Comparison of ENCODE assay signal across 8 cellular contexts in the genomic region with DNA sequence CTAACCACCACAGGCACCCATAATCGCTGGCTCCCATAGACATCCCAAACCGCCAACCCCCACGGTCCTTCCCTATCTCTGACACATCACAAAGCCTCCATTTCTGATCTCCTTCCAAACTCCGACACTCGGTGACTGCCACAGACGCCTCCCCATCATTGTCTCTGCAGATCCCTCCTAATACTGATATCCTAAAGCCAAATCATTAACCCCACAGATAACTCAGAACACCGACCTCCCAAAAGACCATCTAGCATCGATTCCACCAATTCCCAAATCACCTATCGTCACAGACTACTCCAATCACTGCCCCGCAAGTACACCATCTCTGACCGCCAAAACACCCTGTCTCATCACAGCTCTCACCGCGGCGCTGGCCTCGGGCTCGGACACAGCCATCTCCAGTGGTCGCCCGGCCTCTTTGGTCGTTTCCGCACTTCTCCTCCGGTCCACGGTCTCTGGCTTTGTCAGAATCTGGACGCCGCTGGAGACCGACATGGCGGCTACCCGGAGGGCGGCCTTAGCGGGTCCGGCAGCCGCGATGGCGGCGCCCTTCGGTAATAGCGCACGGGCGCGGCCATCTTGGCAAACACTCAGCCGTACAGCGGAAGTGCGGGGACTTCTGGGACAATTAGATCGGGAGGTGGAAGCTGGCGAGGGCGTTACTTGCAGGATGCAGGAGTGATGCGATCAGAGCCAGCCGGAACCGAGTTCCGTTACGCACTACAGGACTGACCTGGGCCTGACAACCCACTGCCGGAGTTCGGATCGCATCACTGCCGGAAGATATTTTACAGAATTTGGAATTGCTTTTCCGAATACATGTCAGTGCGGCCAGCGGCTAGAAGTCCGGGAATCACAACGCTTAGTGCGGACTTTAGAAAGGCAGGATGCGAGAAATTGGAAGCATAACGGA. TPM values are rescaled to one million over a fixed set of nuclear protein-coding genes. Genes with fewer than 3 reads are reported as not detected.
DNase-seq lines count a peak whose midpoint lies in the region; ATAC-seq and TF ChIP-seq lines count a peak whose summit lies in the region.

Gene ZFP37 (minus strand): TSS at position 534 of the 916 bp plus-strand sequence. CDS start 36 bp downstream, at position 498.

- H3K4me3 Mint-ChIP-seq in CD8-positive, alpha-beta T cell = no peak within 1 kb of the TSS

- ATAC-seq in CD8-positive, alpha-beta T cell = peak; percentile 86
- ATAC-seq in GM21576 (IDR thresholded peaks at IDR 0.05; ENCODE audit: unreplicated experiment) (peak; percentile 98), left cardiac atrium (peak; percentile 99 to 100)

- H2BK5ac ChIP-seq in trophoblast cell (ENCODE audit: low read depth, low read length, poor library complexity) = no peak within 1 kb of the TSS

- no peak within 1 kb of the TSS for H3K23ac ChIP-seq in trophoblast cell (ENCODE audit: low read length)

- no peak within 1 kb of the TSS for H2AK5ac ChIP-seq in trophoblast cell (ENCODE audit: low read length)

- peak within 1 kb of the TSS; percentile 75 for H4K91ac ChIP-seq in trophoblast cell (ENCODE audit: low read depth, low read length)

- no peak within 1 kb of the TSS for H2BK120ac ChIP-seq in trophoblast cell (ENCODE audit: insufficient read depth, low read length, poor library complexity)

- H3K14ac ChIP-seq in trophoblast cell (ENCODE audit: low read length) = peak within 1 kb of the TSS; percentile 65

- H3K4me2 ChIP-seq in trophoblast cell (ENCODE audit: low read length) = peak within 1 kb of the TSS; percentile 72

- H2BK12ac ChIP-seq in trophoblast cell (ENCODE audit: low read length) = no peak within 1 kb of the TSS

- no peak within 1 kb of the TSS for H3K27ac Mint-ChIP-seq in CD8-positive, alpha-beta T cell

- no CpG with 5 or more reads among the region's 62 CpGs for WGBS in trophoblast cell (ENCODE audit: extremely low coverage, insufficient coverage, insufficient read length)

- CTCF ChIA-PET in CD8-positive, alpha-beta T cell (lab: Charles Lee) = no interaction called here

- H3K27me3 Mint-ChIP-seq in CD8-positive, alpha-beta T cell (ENCODE audit: low read depth) = peaks cover 18% of the 10 kb centered on the region

- H3K4ac ChIP-seq in trophoblast cell (ENCODE audit: low read depth, low read length) = no peak within 1 kb of the TSS

- H3K79me2 ChIP-seq in trophoblast cell (ENCODE audit: control insufficient read depth, insufficient read depth, low read length, poor library complexity) = peaks cover 1% of the 10 kb centered on the region

- peaks cover 11% of the 10 kb centered on the region for H3K27me3 ChIP-seq in CD8-positive, alpha-beta T cell (ENCODE audit: insufficient read depth, low read length)
- H3K27me3 ChIP-seq in trophoblast cell (ENCODE audit: insufficient read depth, low read length) (peaks cover 17% of the 10 kb centered on the region), tibial artery (peaks cover 0 to 18% of the 10 kb centered on the region in 2 donors)

- H3K27ac ChIP-seq in CD8-positive, alpha-beta T cell (ENCODE audit: low read depth, low read length) = no peak within 1 kb of the TSS
- H3K27ac ChIP-seq in trophoblast cell (ENCODE audit: low read depth, low read length) (no peak within 1 kb of the TSS), tibial artery (peak within 1 kb of the TSS; percentile 70 to 80)

- peaks cover 7% of the 10 kb centered on the region for H3K36me3 Mint-ChIP-seq in CD8-positive, alpha-beta T cell

- no peak for TF ChIP-seq CTCF in CD8-positive, alpha-beta T cell (IDR thresholded peaks at IDR 0.05)
- TF ChIP-seq CTCF in LNCaP clone FGC (IDR thresholded peaks at IDR 0.05; ENCODE audit: control insufficient read depth, extremely low read depth, insufficient read depth) (no peak), tibial artery (IDR thresholded peaks at IDR 0.05) (no peak)

- H3K36me3 ChIP-seq in CD8-positive, alpha-beta T cell (ENCODE audit: insufficient read depth, low read length) = no peaks in the 10 kb centered on the region
- H3K36me3 ChIP-seq in trophoblast cell (ENCODE audit: control insufficient read depth in 1 of 2, insufficient read depth in 2 of 2, low read length in 2 of 2) = no peaks in the 10 kb centered on the region
- peaks cover 7 to 25% (median 20%) of the 10 kb centered on the region in 3 donors for H3K36me3 ChIP-seq in tibial artery

- no peaks in the 10 kb centered on the region for H3K4me1 Mint-ChIP-seq in CD8-positive, alpha-beta T cell (ENCODE audit: low read depth)

- H3K4me3 ChIP-seq in CD8-positive, alpha-beta T cell (ENCODE audit: low read depth, low read length) = peak within 1 kb of the TSS; percentile 67
- H3K4me3 ChIP-seq in LNCaP clone FGC (ENCODE audit: low read depth, low read length) = peak within 1 kb of the TSS; percentile 84
- peak within 1 kb of the TSS; percentile 92 for H3K4me3 ChIP-seq in trophoblast cell (ENCODE audit: low read depth, low read length)
- peak within 1 kb of the TSS; percentile 67 to 82 for H3K4me3 ChIP-seq in tibial artery

- H4K12ac ChIP-seq in trophoblast cell (ENCODE audit: low read depth, low read length) = peak within 1 kb of the TSS; percentile 73

- peak within 1 kb of the TSS; percentile 96 for H4K8ac ChIP-seq in trophoblast cell (ENCODE audit: low read depth, low read length)

- H3K79me1 ChIP-seq in trophoblast cell (ENCODE audit: low read length) = no peaks in the 10 kb centered on the region

- H3K9ac ChIP-seq in trophoblast cell (ENCODE audit: low read length) = peak within 1 kb of the TSS; percentile 18

- no peak within 1 kb of the TSS for H3K18ac ChIP-seq in trophoblast cell (ENCODE audit: low read length)

- DNase-seq in CD8-positive, alpha-beta T cell = peak; percentile 39 to 85 (median 69)
- DNase-seq in LNCaP clone FGC (ENCODE audit: low read depth) = peak; percentile 92
- DNase-seq in T follicular helper cell (ENCODE audit: low read depth) = peak; percentile 40
- peak; percentile 40 to 97 (median 91) for DNase-seq in amygdala (lab: John Stamatoyannopoulos, UW)
- peak; percentile 97 for DNase-seq in left cardiac atrium
- DNase-seq in trophoblast cell = peak; percentile 87 to 94
- DNase-seq in tibial artery = peak; percentile 96

- POLR2A ChIA-PET in CD8-positive, alpha-beta T cell (lab: Charles Lee) = interaction anchor here (1.2 kb wide), 1 partner anchor 45 kb away, joined by 3 read pairs; the partner anchor contains the start of gene ZNF883

- peaks cover 11% of the 10 kb centered on the region for H3K9me3 Mint-ChIP-seq in CD8-positive, alpha-beta T cell

- H3K4me1 ChIP-seq in CD8-positive, alpha-beta T cell (ENCODE audit: insufficient read depth, low read length) = no peaks in the 10 kb centered on the region
- H3K4me1 ChIP-seq in trophoblast cell (ENCODE audit: control insufficient read depth in 1 of 2, insufficient read depth in 2 of 2, low read length in 2 of 2) (peaks cover 0 to 6% of the 10 kb centered on the region in 2 experiments), tibial artery (peaks cover 0 to 9% (median 4%) of the 10 kb centered on the region in 4 donors)

- peak within 1 kb of the TSS; percentile 91 for H2AFZ ChIP-seq in trophoblast cell (ENCODE audit: insufficient read depth, low read length, poor library complexity)

- peaks cover 32% of the 10 kb centered on the region for H3K9me3 ChIP-seq in CD8-positive, alpha-beta T cell (ENCODE audit: low read length)
- H3K9me3 ChIP-seq in trophoblast cell (ENCODE audit: insufficient read depth, low read depth, low read length) (peaks cover 23% of the 10 kb centered on the region), tibial artery (peaks cover 5 to 61% (median 38%) of the 10 kb centered on the region in 3 donors)

- intact Hi-C loops in CD8-positive, alpha-beta T cell (cut with DNase I, micrococcal nuclease) = no loop called here
- intact Hi-C loops in left cardiac atrium (cut with DNase I) (no loop called here), tibial artery (cut with DNase I; ENCODE audit: low total_unique reads) (no loop called here)

RNA-seq across cellular contexts. Expression of gene ZFP37, which starts in this region (rescaled TPM):
- 1 to 10 TPM; 1.1 to 1.5 TPM for total RNA-seq in CD8-positive, alpha-beta T cell
- total RNA-seq in left cardiac atrium = 1 to 10 TPM; 2.0 to 2.4 TPM
- polyA plus RNA-seq in trophoblast cell (2013) = 0.85 and 1.00 TPM in 2 replicates

Comparison
In these comparisons a context has a peak if more than half of its experiments do, and no peak if none do; other contexts are left out.
1. DNase-seq: peak in every context shown above with its lines; median percentile 97 in left cardiac atrium; 96 in tibial artery; 92 in LNCaP clone FGC; 91 in amygdala; 90 in trophoblast cell; 69 in CD8-positive, alpha-beta T cell; 40 in T follicular helper cell.
2. H3K27ac ChIP-seq: peak in tibial artery (2 of 2); none in CD8-positive, alpha-beta T cell (single experiment) and trophoblast cell (single experiment).
3. Peak in every context shown above with its lines, with median percentiles within 50 percentile points of each other: ATAC-seq and H3K4me3 ChIP-seq.